Comparison of ENCODE assay signal across 8 cellular contexts in the genomic region with DNA sequence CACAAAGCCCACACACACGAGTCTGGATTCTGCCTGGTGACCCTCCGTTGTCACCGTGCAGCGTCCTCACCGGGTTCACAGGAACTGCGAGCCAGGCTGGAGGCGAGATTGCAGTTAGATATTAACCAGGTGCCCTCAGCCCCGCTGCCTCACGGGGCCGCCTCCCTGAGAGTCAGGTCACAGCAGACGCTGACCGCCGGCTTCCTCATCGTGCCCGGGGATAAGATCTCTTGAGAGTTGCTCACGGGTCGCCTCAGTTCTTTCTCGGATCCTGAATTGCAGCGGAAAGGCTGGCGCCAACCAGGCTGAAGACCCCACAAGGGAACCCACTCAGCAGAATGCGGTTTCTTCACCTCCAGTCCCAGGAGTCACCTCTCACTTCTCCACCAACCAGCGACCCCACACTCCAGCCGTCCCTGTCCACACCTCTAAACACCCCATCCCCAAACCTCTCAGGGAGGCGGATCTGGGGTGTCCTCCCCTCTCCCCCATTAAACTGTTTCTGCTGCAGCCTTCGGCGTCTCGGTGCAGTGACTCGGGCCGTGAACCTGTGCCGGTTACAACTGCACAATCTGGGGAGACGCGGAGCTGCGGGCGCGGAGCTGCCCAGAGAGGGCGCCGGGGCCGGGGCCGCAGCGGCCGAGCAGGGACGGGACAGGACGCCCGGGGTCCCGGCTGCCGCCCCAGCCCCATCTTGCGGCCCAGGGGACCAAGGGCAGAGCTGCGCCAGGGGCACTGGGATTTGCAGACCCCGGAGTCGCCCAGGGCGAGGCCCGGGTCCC. TPM values are rescaled to one million over a fixed set of nuclear protein-coding genes. Genes with fewer than 3 reads are reported as not detected.
DNase-seq lines count a peak whose midpoint lies in the region; ATAC-seq and TF ChIP-seq lines count a peak whose summit lies in the region.

No MANE protein-coding gene starts in this region.

- no peak for DNase-seq in AG04449 (ENCODE audit: low read depth, low spot score)
- DNase-seq in PC-3: peak; percentile 65
- peak; percentile 8 for DNase-seq in activated gamma-delta T cell treated with anti-CD3 and anti-CD28 coated beads, Interleukin-2, amount 50 U/mL, for 16 hours (ENCODE audit: low read depth)
- DNase-seq in glutamatergic neuron: peak; percentile 53
- DNase-seq in osteocyte (ENCODE audit: extremely low spot score, unreplicated experiment): peak; percentile 85
- no peak for DNase-seq in NCI-H774 (lab: John Stamatoyannopoulos, UW)

- BruUV-seq in PC-3 (replicated peaks; lab: Mats Ljungman, UMichigan): TSS peak; percentile 44

- intact Hi-C loops in PC-3 (cut with micrococcal nuclease): loop anchor here (2.0 kb wide), 1 partner anchor 37 kb away; no protein-coding TSS in a partner anchor

- TF ChIP-seq CTCF in AG04449 (IDR thresholded peaks at IDR 0.05; ENCODE audit: insufficient read depth, low read length, missing control alignments) (peak; percentile 4), PC-3 (conservative IDR thresholded peaks at IDR 0.05; ENCODE audit: low read depth, low read length) (no peak; the same call in 1 of the 2 replicates), glutamatergic neuron (IDR thresholded peaks at IDR 0.05; ENCODE audit: partially characterized antibody, unreplicated experiment) (no peak), osteocyte (IDR thresholded peaks at IDR 0.05) (no peak)

- H3K36me3 Mint-ChIP-seq in glutamatergic neuron (ENCODE audit: unreplicated experiment) (no peaks in the 10 kb centered on the region), osteocyte (ENCODE audit: unreplicated experiment) (peaks cover 5% of the 10 kb centered on the region)

- H3K9me3 Mint-ChIP-seq in glutamatergic neuron (ENCODE audit: unreplicated experiment) (peaks cover 9% of the 10 kb centered on the region), osteocyte (ENCODE audit: unreplicated experiment) (no peaks in the 10 kb centered on the region)

- H3K79me2 ChIP-seq in PC-3 (ENCODE audit: low read length): peaks cover 55% of the 10 kb centered on the region

- peaks cover 6% of the 10 kb centered on the region; the same call in 1 of the 2 replicates for H3K36me3 ChIP-seq in PC-3 (ENCODE audit: low read depth, low read length)

- H3K4me3 ChIP-seq in AG04449 (ENCODE audit: low read depth, low read length) (peak overlapping the region; percentile 75), PC-3 (ENCODE audit: low read length) (peak overlapping the region; percentile 85)

- H3K27me3 Mint-ChIP-seq in glutamatergic neuron (ENCODE audit: unreplicated experiment): peaks cover 6% of the 10 kb centered on the region
- no peaks in the 10 kb centered on the region for H3K27me3 Mint-ChIP-seq in osteocyte (ENCODE audit: unreplicated experiment)

- H3K27me3 ChIP-seq in PC-3 (ENCODE audit: low read length): no peaks in the 10 kb centered on the region

- peak overlapping the region; percentile 8; the same call in 1 of the 2 replicates for H3K27ac ChIP-seq in PC-3 (ENCODE audit: low read length)

- 0 out of 2 replicates have a peak, but pooled peaks cover 3% of the 10 kb centered on the region for H3K9me3 ChIP-seq in PC-3 (ENCODE audit: low read length)

- no peaks in the 10 kb centered on the region for H3K9me2 ChIP-seq in PC-3 (replicated peaks; ENCODE audit: low read length)

- peaks cover 22% of the 10 kb centered on the region for H3K4me1 ChIP-seq in PC-3 (ENCODE audit: insufficient read depth, low read length)

- ATAC-seq in GM18520 (IDR thresholded peaks at IDR 0.05; ENCODE audit: unreplicated experiment): peak; percentile 18
- ATAC-seq in HG02981 (IDR thresholded peaks at IDR 0.05; ENCODE audit: unreplicated experiment): peak; percentile 25
- ATAC-seq in PC-3: peak; percentile 59

- H3K4me1 Mint-ChIP-seq in glutamatergic neuron (ENCODE audit: low read depth, unreplicated experiment): peaks cover 6% of the 10 kb centered on the region
- peaks cover 27% of the 10 kb centered on the region for H3K4me1 Mint-ChIP-seq in osteocyte (ENCODE audit: unreplicated experiment)

- POLR2A ChIA-PET in AG04449 (lab: Yijun Ruan, JAX): no interaction called here
- POLR2A ChIA-PET in PC-3 (lab: Charles Lee; ENCODE audit: unreplicated experiment): no interaction called here

- peak overlapping the region; percentile 90 for H3K4me2 ChIP-seq in PC-3 (ENCODE audit: low read length)

- H4K20me1 ChIP-seq in PC-3 (ENCODE audit: low read length): peaks cover 9% of the 10 kb centered on the region; the same call in 1 of the 2 replicates

- no peaks in the 10 kb centered on the region for H3F3A ChIP-seq in PC-3 (ENCODE audit: low read length, unreplicated experiment)

- H2AFZ ChIP-seq in PC-3 (ENCODE audit: low read length): peak overlapping the region; percentile 84

- CTCF ChIA-PET in AG04449 (lab: Yijun Ruan, JAX): interaction anchor here (1.6 to 3.7 kb wide), 3 partner anchors 38 to 59 kb away, joined by 4 to 14 read pairs (median 10); partner anchors contain the start of gene ZNF491
- CTCF ChIA-PET in PC-3 (lab: Charles Lee): interaction anchor here (0.6 kb wide), 1 partner anchor 403 kb away, joined by 3 read pairs; no protein-coding TSS in a partner anchor

- H3K4me3 Mint-ChIP-seq in glutamatergic neuron (ENCODE audit: unreplicated experiment) (peak overlapping the region; percentile 95), osteocyte (ENCODE audit: unreplicated experiment) (peak overlapping the region; percentile 99)

- H3K27ac Mint-ChIP-seq in glutamatergic neuron (ENCODE audit: unreplicated experiment): peak overlapping the region; percentile 95
- H3K27ac Mint-ChIP-seq in osteocyte (ENCODE audit: unreplicated experiment): peak overlapping the region; percentile 98

- peak overlapping the region; percentile 72 for H3K9ac ChIP-seq in PC-3 (ENCODE audit: low read length)

RNA-seq across cellular contexts. Expression of gene ZNF823, which starts 0.6 kb away (rescaled TPM):
- total RNA-seq in PC-3 (2014; rRNA removed): 5.1 and 5.6 TPM in 2 replicates
- 8.5 TPM for total RNA-seq in glutamatergic neuron (ENCODE audit: unreplicated experiment)
- 4.1 and 4.3 TPM in 2 replicates for total RNA-seq in osteocyte

RNA-seq across cellular contexts. Expression of gene ZNF441, which starts 28.6 kb away (rescaled TPM):
- 6.9 and 8.0 TPM in 2 replicates for total RNA-seq in PC-3 (2014; rRNA removed)
- 10.6 TPM for total RNA-seq in glutamatergic neuron (ENCODE audit: unreplicated experiment)
- total RNA-seq in osteocyte: 6.4 and 6.6 TPM in 2 replicates

Comparison
In these comparisons a context has a peak if more than half of its experiments do, and no peak if none do; other contexts are left out.
1. DNase-seq: peak in PC-3 (single experiment), activated gamma-delta T cell treated with anti-CD3 and anti-CD28 coated beads, Interleukin-2, amount 50 U/mL, for 16 hours (single experiment), glutamatergic neuron (single experiment) and osteocyte (single experiment); none in AG04449 (single experiment) and NCI-H774 (single experiment).
2. Peak in every context shown above with its lines, with median percentiles within 50 percentile points of each other: ATAC-seq.